ENCODE assay signal across 1 cellular context in the genomic region with DNA sequence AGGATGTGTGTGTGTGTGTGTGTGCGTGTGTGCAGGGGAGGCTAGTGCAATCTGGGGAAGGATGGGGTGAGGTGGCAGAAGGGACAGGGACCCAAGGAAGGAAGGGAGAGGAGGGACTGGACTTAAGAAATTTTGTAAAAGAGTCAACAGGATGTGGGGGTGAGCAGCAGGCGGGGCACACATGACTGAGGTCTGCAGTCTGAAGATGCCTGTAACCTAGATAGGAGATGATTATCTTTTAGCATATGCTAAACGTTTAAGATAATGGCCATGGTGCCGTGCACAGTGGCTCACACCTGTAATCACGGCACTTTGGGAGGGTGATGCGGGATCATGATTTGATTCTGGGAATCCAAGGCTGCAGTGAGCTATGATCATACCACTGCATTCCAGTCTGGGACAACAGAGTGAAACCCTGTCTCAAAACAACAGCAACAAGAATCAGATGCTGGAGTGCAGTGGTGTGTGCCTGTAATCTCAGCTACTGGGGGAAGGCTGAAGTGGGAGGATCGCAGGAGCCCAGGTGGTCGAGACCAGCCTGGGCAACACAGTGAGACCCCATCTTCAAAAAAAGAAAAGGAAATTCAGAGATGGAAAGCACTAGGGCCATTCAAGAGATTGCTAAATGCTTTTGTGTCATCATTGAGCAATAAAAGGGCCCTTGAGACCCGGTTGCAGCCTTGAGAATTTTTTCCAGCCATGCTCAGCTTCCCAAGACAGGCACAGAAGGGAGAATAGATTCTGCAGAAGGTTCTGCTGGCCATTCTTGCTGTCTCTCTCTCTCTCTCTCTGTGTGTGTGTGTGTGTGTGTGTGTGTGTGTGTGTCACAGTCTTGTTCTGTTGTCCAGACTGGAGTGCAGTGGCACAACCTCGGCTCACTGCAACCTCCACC.
TF ChIP-seq lines count a peak whose summit lies in the region.

No MANE protein-coding gene starts in this region.

TF ChIP-seq in K562, 482 proteins besides CTCF, POLR2A, EP300 and RAD21 (continued from another document):
- TF ChIP-seq, protein P1, sequence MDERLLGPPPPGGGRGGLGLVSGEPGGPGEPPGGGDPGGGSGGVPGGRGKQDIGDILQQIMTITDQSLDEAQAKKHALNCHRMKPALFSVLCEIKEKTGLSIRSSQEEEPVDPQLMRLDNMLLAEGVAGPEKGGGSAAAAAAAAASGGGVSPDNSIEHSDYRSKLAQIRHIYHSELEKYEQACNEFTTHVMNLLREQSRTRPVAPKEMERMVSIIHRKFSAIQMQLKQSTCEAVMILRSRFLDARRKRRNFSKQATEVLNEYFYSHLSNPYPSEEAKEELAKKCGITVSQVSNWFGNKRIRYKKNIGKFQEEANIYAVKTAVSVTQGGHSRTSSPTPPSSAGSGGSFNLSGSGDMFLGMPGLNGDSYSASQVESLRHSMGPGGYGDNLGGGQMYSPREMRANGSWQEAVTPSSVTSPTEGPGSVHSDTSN (CRISPR knock-in tag; IDR thresholded peaks at IDR 0.05; ENCODE audit: low read depth), result no peak
- TF ChIP-seq, protein P1 (tag; conservative IDR thresholded peaks at IDR 0.05; ENCODE audit: low read depth), result no peak
- peak; percentile 55 for TF ChIP-seq ARID1B (IDR thresholded peaks at IDR 0.05)
- TF ChIP-seq BMI1 (IDR thresholded peaks at IDR 0.05; ENCODE audit: low read length), result no peak
- TF ChIP-seq TOE1 (IDR thresholded peaks at IDR 0.05; ENCODE audit: borderline replicate concordance), result no peak
- no peak for TF ChIP-seq TOE1 (CRISPR knock-in tag; IDR thresholded peaks at IDR 0.05; ENCODE audit: borderline replicate concordance, low read depth)
- TF ChIP-seq EP400 (IDR thresholded peaks at IDR 0.05), result no peak
- no peak for TF ChIP-seq SP2 (IDR thresholded peaks at IDR 0.05; ENCODE audit: extremely low read depth, low read depth, low read length, poor library complexity, severe bottlenecking)
- no peak for TF ChIP-seq NCOA2 (IDR thresholded peaks at IDR 0.05; ENCODE audit: partially characterized antibody in 2 of 2)
- no peak for TF ChIP-seq PHB (CRISPR knock-in tag; IDR thresholded peaks at IDR 0.05)
- 0 out of 2 replicates have a peak, but pooled peaks have one; percentile 18 for TF ChIP-seq FOSL1 (tag; conservative IDR thresholded peaks at IDR 0.05)
- TF ChIP-seq NUFIP1 (IDR thresholded peaks at IDR 0.05; ENCODE audit: partially characterized antibody), result no peak
- TF ChIP-seq, protein P2, sequence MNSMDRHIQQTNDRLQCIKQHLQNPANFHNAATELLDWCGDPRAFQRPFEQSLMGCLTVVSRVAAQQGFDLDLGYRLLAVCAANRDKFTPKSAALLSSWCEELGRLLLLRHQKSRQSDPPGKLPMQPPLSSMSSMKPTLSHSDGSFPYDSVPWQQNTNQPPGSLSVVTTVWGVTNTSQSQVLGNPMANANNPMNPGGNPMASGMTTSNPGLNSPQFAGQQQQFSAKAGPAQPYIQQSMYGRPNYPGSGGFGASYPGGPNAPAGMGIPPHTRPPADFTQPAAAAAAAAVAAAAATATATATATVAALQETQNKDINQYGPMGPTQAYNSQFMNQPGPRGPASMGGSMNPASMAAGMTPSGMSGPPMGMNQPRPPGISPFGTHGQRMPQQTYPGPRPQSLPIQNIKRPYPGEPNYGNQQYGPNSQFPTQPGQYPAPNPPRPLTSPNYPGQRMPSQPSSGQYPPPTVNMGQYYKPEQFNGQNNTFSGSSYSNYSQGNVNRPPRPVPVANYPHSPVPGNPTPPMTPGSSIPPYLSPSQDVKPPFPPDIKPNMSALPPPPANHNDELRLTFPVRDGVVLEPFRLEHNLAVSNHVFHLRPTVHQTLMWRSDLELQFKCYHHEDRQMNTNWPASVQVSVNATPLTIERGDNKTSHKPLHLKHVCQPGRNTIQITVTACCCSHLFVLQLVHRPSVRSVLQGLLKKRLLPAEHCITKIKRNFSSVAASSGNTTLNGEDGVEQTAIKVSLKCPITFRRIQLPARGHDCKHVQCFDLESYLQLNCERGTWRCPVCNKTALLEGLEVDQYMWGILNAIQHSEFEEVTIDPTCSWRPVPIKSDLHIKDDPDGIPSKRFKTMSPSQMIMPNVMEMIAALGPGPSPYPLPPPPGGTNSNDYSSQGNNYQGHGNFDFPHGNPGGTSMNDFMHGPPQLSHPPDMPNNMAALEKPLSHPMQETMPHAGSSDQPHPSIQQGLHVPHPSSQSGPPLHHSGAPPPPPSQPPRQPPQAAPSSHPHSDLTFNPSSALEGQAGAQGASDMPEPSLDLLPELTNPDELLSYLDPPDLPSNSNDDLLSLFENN (IDR thresholded peaks at IDR 0.05; ENCODE audit: low read depth in 2 of 2, low read length in 2 of 2), result no peak
- TF ChIP-seq, protein P3, sequence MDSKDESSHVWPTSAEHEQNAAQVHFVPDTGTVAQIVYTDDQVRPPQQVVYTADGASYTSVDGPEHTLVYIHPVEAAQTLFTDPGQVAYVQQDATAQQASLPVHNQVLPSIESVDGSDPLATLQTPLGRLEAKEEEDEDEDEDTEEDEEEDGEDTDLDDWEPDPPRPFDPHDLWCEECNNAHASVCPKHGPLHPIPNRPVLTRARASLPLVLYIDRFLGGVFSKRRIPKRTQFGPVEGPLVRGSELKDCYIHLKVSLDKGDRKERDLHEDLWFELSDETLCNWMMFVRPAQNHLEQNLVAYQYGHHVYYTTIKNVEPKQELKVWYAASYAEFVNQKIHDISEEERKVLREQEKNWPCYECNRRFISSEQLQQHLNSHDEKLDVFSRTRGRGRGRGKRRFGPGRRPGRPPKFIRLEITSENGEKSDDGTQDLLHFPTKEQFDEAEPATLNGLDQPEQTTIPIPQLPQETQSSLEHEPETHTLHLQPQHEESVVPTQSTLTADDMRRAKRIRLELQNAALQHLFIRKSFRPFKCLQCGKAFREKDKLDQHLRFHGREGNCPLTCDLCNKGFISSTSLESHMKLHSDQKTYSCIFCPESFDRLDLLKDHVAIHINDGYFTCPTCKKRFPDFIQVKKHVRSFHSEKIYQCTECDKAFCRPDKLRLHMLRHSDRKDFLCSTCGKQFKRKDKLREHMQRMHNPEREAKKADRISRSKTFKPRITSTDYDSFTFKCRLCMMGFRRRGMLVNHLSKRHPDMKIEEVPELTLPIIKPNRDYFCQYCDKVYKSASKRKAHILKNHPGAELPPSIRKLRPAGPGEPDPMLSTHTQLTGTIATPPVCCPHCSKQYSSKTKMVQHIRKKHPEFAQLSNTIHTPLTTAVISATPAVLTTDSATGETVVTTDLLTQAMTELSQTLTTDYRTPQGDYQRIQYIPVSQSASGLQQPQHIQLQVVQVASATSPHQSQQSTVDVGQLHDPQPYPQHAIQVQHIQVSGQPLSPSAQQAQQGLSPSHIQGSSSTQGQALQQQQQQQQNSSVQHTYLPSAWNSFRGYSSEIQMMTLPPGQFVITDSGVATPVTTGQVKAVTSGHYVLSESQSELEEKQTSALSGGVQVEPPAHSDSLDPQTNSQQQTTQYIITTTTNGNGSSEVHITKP (IDR thresholded peaks at IDR 0.05; ENCODE audit: partially characterized antibody), result no peak
- no peak for TF ChIP-seq POLR2AphosphoS5 (IDR thresholded peaks at IDR 0.05; ENCODE audit: control insufficient read depth, insufficient read depth, low read depth, low read length)
- TF ChIP-seq NFIX (CRISPR knock-in tag; IDR thresholded peaks at IDR 0.05; ENCODE audit: low read depth), result no peak
- TF ChIP-seq, protein P4, sequence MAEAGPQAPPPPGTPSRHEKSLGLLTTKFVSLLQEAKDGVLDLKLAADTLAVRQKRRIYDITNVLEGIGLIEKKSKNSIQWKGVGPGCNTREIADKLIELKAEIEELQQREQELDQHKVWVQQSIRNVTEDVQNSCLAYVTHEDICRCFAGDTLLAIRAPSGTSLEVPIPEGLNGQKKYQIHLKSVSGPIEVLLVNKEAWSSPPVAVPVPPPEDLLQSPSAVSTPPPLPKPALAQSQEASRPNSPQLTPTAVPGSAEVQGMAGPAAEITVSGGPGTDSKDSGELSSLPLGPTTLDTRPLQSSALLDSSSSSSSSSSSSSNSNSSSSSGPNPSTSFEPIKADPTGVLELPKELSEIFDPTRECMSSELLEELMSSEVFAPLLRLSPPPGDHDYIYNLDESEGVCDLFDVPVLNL (CRISPR knock-in tag; IDR thresholded peaks at IDR 0.05; ENCODE audit: low read depth), result no peak
- TF ChIP-seq ADNP (tag; IDR thresholded peaks at IDR 0.05), result no peak
- TF ChIP-seq, protein P5, sequence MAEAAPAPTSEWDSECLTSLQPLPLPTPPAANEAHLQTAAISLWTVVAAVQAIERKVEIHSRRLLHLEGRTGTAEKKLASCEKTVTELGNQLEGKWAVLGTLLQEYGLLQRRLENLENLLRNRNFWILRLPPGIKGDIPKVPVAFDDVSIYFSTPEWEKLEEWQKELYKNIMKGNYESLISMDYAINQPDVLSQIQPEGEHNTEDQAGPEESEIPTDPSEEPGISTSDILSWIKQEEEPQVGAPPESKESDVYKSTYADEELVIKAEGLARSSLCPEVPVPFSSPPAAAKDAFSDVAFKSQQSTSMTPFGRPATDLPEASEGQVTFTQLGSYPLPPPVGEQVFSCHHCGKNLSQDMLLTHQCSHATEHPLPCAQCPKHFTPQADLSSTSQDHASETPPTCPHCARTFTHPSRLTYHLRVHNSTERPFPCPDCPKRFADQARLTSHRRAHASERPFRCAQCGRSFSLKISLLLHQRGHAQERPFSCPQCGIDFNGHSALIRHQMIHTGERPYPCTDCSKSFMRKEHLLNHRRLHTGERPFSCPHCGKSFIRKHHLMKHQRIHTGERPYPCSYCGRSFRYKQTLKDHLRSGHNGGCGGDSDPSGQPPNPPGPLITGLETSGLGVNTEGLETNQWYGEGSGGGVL (CRISPR knock-in tag; IDR thresholded peaks at IDR 0.05), result no peak
- TF ChIP-seq KAT2B (IDR thresholded peaks at IDR 0.05; ENCODE audit: low read depth, low read length), result no peak
- no peak for TF ChIP-seq MTA2 (IDR thresholded peaks at IDR 0.05; ENCODE audit: low read depth)
- TF ChIP-seq, protein P6, sequence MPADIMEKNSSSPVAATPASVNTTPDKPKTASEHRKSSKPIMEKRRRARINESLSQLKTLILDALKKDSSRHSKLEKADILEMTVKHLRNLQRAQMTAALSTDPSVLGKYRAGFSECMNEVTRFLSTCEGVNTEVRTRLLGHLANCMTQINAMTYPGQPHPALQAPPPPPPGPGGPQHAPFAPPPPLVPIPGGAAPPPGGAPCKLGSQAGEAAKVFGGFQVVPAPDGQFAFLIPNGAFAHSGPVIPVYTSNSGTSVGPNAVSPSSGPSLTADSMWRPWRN (IDR thresholded peaks at IDR 0.05; ENCODE audit: low read depth), result peak; percentile 77
- no peak for TF ChIP-seq ZNF561 (CRISPR knock-in tag; conservative IDR thresholded peaks at IDR 0.05)
- no peak for TF ChIP-seq SREBF2 (CRISPR knock-in tag; IDR thresholded peaks at IDR 0.05)
- TF ChIP-seq, protein P7, sequence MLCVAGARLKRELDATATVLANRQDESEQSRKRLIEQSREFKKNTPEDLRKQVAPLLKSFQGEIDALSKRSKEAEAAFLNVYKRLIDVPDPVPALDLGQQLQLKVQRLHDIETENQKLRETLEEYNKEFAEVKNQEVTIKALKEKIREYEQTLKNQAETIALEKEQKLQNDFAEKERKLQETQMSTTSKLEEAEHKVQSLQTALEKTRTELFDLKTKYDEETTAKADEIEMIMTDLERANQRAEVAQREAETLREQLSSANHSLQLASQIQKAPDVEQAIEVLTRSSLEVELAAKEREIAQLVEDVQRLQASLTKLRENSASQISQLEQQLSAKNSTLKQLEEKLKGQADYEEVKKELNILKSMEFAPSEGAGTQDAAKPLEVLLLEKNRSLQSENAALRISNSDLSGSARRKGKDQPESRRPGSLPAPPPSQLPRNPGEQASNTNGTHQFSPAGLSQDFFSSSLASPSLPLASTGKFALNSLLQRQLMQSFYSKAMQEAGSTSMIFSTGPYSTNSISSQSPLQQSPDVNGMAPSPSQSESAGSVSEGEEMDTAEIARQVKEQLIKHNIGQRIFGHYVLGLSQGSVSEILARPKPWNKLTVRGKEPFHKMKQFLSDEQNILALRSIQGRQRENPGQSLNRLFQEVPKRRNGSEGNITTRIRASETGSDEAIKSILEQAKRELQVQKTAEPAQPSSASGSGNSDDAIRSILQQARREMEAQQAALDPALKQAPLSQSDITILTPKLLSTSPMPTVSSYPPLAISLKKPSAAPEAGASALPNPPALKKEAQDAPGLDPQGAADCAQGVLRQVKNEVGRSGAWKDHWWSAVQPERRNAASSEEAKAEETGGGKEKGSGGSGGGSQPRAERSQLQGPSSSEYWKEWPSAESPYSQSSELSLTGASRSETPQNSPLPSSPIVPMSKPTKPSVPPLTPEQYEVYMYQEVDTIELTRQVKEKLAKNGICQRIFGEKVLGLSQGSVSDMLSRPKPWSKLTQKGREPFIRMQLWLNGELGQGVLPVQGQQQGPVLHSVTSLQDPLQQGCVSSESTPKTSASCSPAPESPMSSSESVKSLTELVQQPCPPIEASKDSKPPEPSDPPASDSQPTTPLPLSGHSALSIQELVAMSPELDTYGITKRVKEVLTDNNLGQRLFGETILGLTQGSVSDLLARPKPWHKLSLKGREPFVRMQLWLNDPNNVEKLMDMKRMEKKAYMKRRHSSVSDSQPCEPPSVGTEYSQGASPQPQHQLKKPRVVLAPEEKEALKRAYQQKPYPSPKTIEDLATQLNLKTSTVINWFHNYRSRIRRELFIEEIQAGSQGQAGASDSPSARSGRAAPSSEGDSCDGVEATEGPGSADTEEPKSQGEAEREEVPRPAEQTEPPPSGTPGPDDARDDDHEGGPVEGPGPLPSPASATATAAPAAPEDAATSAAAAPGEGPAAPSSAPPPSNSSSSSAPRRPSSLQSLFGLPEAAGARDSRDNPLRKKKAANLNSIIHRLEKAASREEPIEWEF (CRISPR knock-in tag; IDR thresholded peaks at IDR 0.05), result no peak
- no peak for TF ChIP-seq ZNF785 (CRISPR knock-in tag; IDR thresholded peaks at IDR 0.05)
- no peak for TF ChIP-seq SPI1 (IDR thresholded peaks at IDR 0.05; ENCODE audit: borderline replicate concordance, low read depth, low read length)
- peak; percentile 36 for TF ChIP-seq GABPA (tag; conservative IDR thresholded peaks at IDR 0.05; ENCODE audit: low read depth)
